ENCODE assay signal across 19 cellular contexts in genomic region chr7:142800103-142800502, GRCh38. TPM values are rescaled to one million over a fixed set of nuclear protein-coding genes. Genes with fewer than 3 reads are reported as not detected.
DNase-seq lines count a peak whose midpoint lies in the region; ATAC-seq and TF ChIP-seq lines count a peak whose summit lies in the region.
"Had no signal": no experiment of that assay in that cellular context is flagged by ENCODE, and none has a peak within 500 bp of the region (broad histone marks: within the 10 kb centered on the region; RNA-seq: fewer than 3 reads in every experiment).

No MANE protein-coding gene starts in this region.

- no peaks in the 10 kb centered on the region for H3K36me3 ChIP-seq in transverse colon

- POLR2A ChIA-PET in activated CD8-positive, alpha-beta T cell treated with anti-CD3 and anti-CD28 coated beads, Interleukin-2, amount 10 ng/mL, durations not matched to agents 7 days and 5 days (lab: Charles Lee) = interaction anchor here (0.6 to 22.0 kb wide), 7 partner anchors 5 to 350 kb away, joined by 3 to 2065 read pairs (median 6); no protein-coding TSS in a partner anchor

- no peaks in the 10 kb centered on the region for H3K9me3 Mint-ChIP-seq in activated T-cell treated with anti-CD3 and anti-CD28 coated beads, Interleukin-2, amount 50 U/mL, for 4 hours
- no peaks in the 10 kb centered on the region for H3K9me3 Mint-ChIP-seq in activated CD8-positive, alpha-beta T cell treated with anti-CD3 and anti-CD28 coated beads, Interleukin-2, amount 10 ng/mL, durations not matched to agents 7 days and 5 days (ENCODE audit: insufficient read depth)
- H3K9me3 Mint-ChIP-seq in memory B cell = no peaks in the 10 kb centered on the region

- intact Hi-C loops in transverse colon (cut with DNase I; ENCODE audit: low total_unique reads) = loop anchor here (10.0 kb wide), 1 partner anchor 1055 kb away; no protein-coding TSS in a partner anchor

- TF ChIP-seq POLR2A in transverse colon (IDR thresholded peaks at IDR 0.05) = no peak

- peaks cover 57% of the 10 kb centered on the region for H3K27me3 ChIP-seq in transverse colon

- no peak for TF ChIP-seq EP300 in transverse colon (IDR thresholded peaks at IDR 0.05; ENCODE audit: low read depth)

- peaks cover 72% of the 10 kb centered on the region for H3K4me1 Mint-ChIP-seq in activated T-cell treated with anti-CD3 and anti-CD28 coated beads, Interleukin-2, amount 50 U/mL, for 4 hours (ENCODE audit: low read depth)
- H3K4me1 Mint-ChIP-seq in activated CD8-positive, alpha-beta T cell treated with anti-CD3 and anti-CD28 coated beads, Interleukin-2, amount 10 ng/mL, durations not matched to agents 7 days and 5 days (ENCODE audit: low read depth) = peaks cover 73% of the 10 kb centered on the region
- H3K4me1 Mint-ChIP-seq in memory B cell = peaks cover 69% of the 10 kb centered on the region

- no peak for TF ChIP-seq CTCF in transverse colon (IDR thresholded peaks at IDR 0.05)

- peaks cover 0 to 17% (median 8%) of the 10 kb centered on the region in 4 donors for H3K4me1 ChIP-seq in transverse colon

- no peaks in the 10 kb centered on the region for H3K9me3 ChIP-seq in transverse colon

- no peaks in the 10 kb centered on the region for H3K27me3 Mint-ChIP-seq in activated T-cell treated with anti-CD3 and anti-CD28 coated beads, Interleukin-2, amount 50 U/mL, for 4 hours (ENCODE audit: low read depth)
- H3K27me3 Mint-ChIP-seq in activated CD8-positive, alpha-beta T cell treated with anti-CD3 and anti-CD28 coated beads, Interleukin-2, amount 10 ng/mL, durations not matched to agents 7 days and 5 days (ENCODE audit: low read depth) = no peaks in the 10 kb centered on the region
- H3K27me3 Mint-ChIP-seq in memory B cell = no peaks in the 10 kb centered on the region

- CTCF ChIA-PET in activated CD8-positive, alpha-beta T cell treated with anti-CD3 and anti-CD28 coated beads, Interleukin-2, amount 10 ng/mL, durations not matched to agents 7 days and 5 days (lab: Charles Lee) = interaction anchor here (0.7 to 20.0 kb wide), 5 partner anchors 10 to 387 kb away, joined by 3 to 584 read pairs (median 5); no protein-coding TSS in a partner anchor

- peak overlapping the region; percentile 99 for H3K4me3 Mint-ChIP-seq in activated T-cell treated with anti-CD3 and anti-CD28 coated beads, Interleukin-2, amount 50 U/mL, for 4 hours
- peak overlapping the region; percentile 90 for H3K4me3 Mint-ChIP-seq in activated CD8-positive, alpha-beta T cell treated with anti-CD3 and anti-CD28 coated beads, Interleukin-2, amount 10 ng/mL, durations not matched to agents 7 days and 5 days
- peak overlapping the region; percentile 98 for H3K4me3 Mint-ChIP-seq in memory B cell

- peak overlapping the region; percentile 99 for H3K27ac Mint-ChIP-seq in activated CD8-positive, alpha-beta T cell treated with anti-CD3 and anti-CD28 coated beads, Interleukin-2, amount 10 ng/mL, durations not matched to agents 7 days and 5 days
- peak overlapping the region; percentile 98 for H3K27ac Mint-ChIP-seq in memory B cell

- H3K4me3 ChIP-seq in transverse colon = no peak overlapping the region

- peak overlapping the region; percentile 26 to 73 (median 52) for H3K27ac ChIP-seq in transverse colon

- 58 to 64% methylated on average over 1 of the region's 1 CpG for WGBS in transverse colon (ENCODE audit: low coverage in 1 of 2), 2 donors

- H3K36me3 Mint-ChIP-seq in activated T-cell treated with anti-CD3 and anti-CD28 coated beads, Interleukin-2, amount 50 U/mL, for 4 hours (ENCODE audit: insufficient read depth) = peaks cover 73% of the 10 kb centered on the region
- peaks cover 90% of the 10 kb centered on the region for H3K36me3 Mint-ChIP-seq in activated CD8-positive, alpha-beta T cell treated with anti-CD3 and anti-CD28 coated beads, Interleukin-2, amount 10 ng/mL, durations not matched to agents 7 days and 5 days (ENCODE audit: low read depth)
- H3K36me3 Mint-ChIP-seq in memory B cell = peaks cover 52% of the 10 kb centered on the region

- in situ Hi-C loops in transverse colon (cut with MboI; ENCODE audit: low pct_ligation_motif_present in 1 of 4, low pct_unique_long_range_greater_than_20kb in 1 of 4, low sequenced_read_pairs in 3 of 4) = no loop called here

- DNase-seq in activated T-cell treated with anti-CD3 and anti-CD28 coated beads, Interleukin-2, amount 50 U/mL, for 4 hours = no peak
- DNase-seq in activated T-cell treated with anti-CD3 and anti-CD28 coated beads, Interleukin-2, amount 50 U/mL, for 1 hour = no peak
- DNase-seq in activated CD8-positive, alpha-beta T cell treated with anti-CD3 and anti-CD28 coated beads, Interleukin-2, amount 10 ng/mL, durations not matched to agents 7 days and 5 days = peak; percentile 23
- DNase-seq in memory B cell (ENCODE audit: low spot score in 2 of 2) (no peak), transverse colon (no peak), NOMO-1 treated with dmso at 0.1 percent for 144 hours (lab: John Stamatoyannopoulos, UW; ENCODE audit: unreplicated experiment) (no peak), dedifferentiated amniotic fluid mesenchymal stem cell (ENCODE audit: extremely low spot score) (no peak)
- DNase-seq: amygdala; COR-L47; mesenchymal stem cell; NCI-H1694 treated with DMSO at 0.1 percent for 48 hours; NCI-H446; stimulated activated CD4-positive, alpha-beta T cell treated with anti-CD3 and anti-CD28 coated beads, Interleukin-2, amount 100 ng/mL, for 48 hours; trophoblast cell had no signal

- peak; percentile 11 to 31 for ATAC-seq in activated T-cell treated with anti-CD3 and anti-CD28 coated beads, Interleukin-2, amount 50 U/mL, for 4 hours
- ATAC-seq in activated CD8-positive, alpha-beta T cell treated with anti-CD3 and anti-CD28 coated beads, Interleukin-2, amount 10 ng/mL, durations not matched to agents 7 days and 5 days = no peak
- ATAC-seq in memory B cell (ENCODE audit: low read depth) (no peak), GM19467 (IDR thresholded peaks at IDR 0.05; ENCODE audit: unreplicated experiment) (no peak)
- ATAC-seq: sciatic nerve had no signal

RNA-seq across cellular contexts. Expression of gene PRSS2, which starts 29.3 kb away (rescaled TPM):
- total RNA-seq in activated T-cell treated with anti-CD3 and anti-CD28 coated beads, Interleukin-2, amount 50 U/mL, for 4 hours = 10 to 100 TPM; 18.0 to 30.0 (median 25.2) TPM
- total RNA-seq in activated CD8-positive, alpha-beta T cell treated with anti-CD3 and anti-CD28 coated beads, Interleukin-2, amount 10 ng/mL, durations not matched to agents 7 days and 5 days = not detected
- not detected for total RNA-seq in transverse colon
- total RNA-seq: H1, M059J, SK-MEL-5 had no signal

RNA-seq across cellular contexts. Expression of gene PRSS1, which starts 50.8 kb away (rescaled TPM):
- 10 to 100 TPM in 1 of 3 donors, 1 to 10 TPM in 2; 6.6 to 11.7 (median 9.2) TPM for total RNA-seq in activated T-cell treated with anti-CD3 and anti-CD28 coated beads, Interleukin-2, amount 50 U/mL, for 4 hours
- total RNA-seq in activated CD8-positive, alpha-beta T cell treated with anti-CD3 and anti-CD28 coated beads, Interleukin-2, amount 10 ng/mL, durations not matched to agents 7 days and 5 days = not detected
- total RNA-seq in transverse colon = not detected
- total RNA-seq: H1, M059J, SK-MEL-5 had no signal

RNA-seq across cellular contexts. Expression of gene EPHB6, which starts 54.8 kb away (rescaled TPM):
- total RNA-seq in activated T-cell treated with anti-CD3 and anti-CD28 coated beads, Interleukin-2, amount 50 U/mL, for 4 hours = 1 to 10 TPM; 6.7 to 8.3 (median 8.0) TPM
- total RNA-seq in activated CD8-positive, alpha-beta T cell treated with anti-CD3 and anti-CD28 coated beads, Interleukin-2, amount 10 ng/mL, durations not matched to agents 7 days and 5 days = 1 to 10 TPM; 7.0 TPM
- total RNA-seq in transverse colon = 10 to 100 TPM in 1 of 4 donors, 1 to 10 TPM in 3; 2.9 to 10.2 (median 4.5) TPM
- total RNA-seq: M059J had no signal

Comparison
In these comparisons a context has a peak if more than half of its experiments do, and no peak if none do; other contexts are left out.
1. ATAC-seq: peak in activated T-cell treated with anti-CD3 and anti-CD28 coated beads, Interleukin-2, amount 50 U/mL, for 4 hours (2 of 2); none in activated CD8-positive, alpha-beta T cell treated with anti-CD3 and anti-CD28 coated beads, Interleukin-2, amount 10 ng/mL, durations not matched to agents 7 days and 5 days (single experiment), memory B cell (single experiment) and GM19467 (single experiment).
2. RNA of gene PRSS2, which starts 29.3 kb away (total RNA-seq): 18.0 to 30.0 TPM in activated T-cell treated with anti-CD3 and anti-CD28 coated beads, Interleukin-2, amount 50 U/mL, for 4 hours; not detected in activated CD8-positive, alpha-beta T cell treated with anti-CD3 and anti-CD28 coated beads, Interleukin-2, amount 10 ng/mL, durations not matched to agents 7 days and 5 days and not detected in transverse colon; every median in the first group is over 10 times any median in the second.
3. RNA of gene PRSS1, which starts 50.8 kb away (total RNA-seq): 6.6 to 11.7 TPM in activated T-cell treated with anti-CD3 and anti-CD28 coated beads, Interleukin-2, amount 50 U/mL, for 4 hours; not detected in activated CD8-positive, alpha-beta T cell treated with anti-CD3 and anti-CD28 coated beads, Interleukin-2, amount 10 ng/mL, durations not matched to agents 7 days and 5 days and not detected in transverse colon; every median in the first group is over 4 times any median in the second.
4. Peak in every context shown above with its lines, with median percentiles within 50 percentile points of each other: H3K4me3 Mint-ChIP-seq.